ENCODE assay signal across 8 cellular contexts in the genomic region with DNA sequence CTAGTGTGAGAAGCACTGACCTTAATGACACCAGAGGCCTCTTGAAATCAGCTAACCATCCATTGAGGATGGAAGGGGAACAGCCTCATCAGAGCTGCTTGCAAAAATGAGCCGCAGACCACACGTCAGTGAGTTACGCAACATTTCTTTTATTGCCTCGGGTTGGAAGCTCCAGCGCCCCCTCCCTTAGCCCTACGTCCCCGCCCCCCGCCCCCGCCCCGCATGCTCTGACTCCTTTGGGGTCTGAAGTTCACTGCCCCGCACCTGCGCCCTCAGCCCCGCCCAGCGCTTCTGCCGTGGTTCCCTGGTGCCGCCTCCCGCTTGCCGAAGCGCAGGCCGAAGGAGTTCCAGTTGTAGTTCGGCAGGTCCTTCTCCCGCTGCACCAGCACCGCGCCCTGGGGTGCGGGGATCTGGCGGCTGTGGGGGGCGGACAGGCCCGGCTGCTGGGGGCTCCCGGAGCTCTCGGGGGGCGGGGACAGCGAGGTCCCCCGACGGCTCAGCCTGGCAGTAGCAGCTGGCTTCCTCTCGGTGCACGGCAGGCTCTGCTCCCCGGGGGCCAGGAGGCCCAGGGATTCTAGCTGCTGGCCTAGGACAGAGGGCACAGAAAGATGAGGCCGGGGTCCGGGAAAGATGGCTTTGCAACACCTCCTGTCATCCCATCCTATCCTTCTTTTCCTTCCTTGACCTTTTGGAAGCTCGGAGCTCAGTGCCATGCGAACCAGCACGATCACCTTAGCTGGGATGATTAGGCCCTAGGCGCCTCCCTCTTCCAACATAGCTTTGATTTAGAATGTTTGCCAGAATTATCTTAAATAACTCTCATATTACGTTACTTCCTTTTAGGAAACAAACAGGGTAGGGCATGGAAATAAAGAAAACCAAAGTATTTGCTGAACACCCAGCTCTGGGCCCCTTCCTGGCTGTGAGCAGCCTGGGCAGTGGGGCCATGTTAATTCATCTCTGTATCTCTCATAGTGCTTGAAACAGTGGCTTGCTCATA. TPM values are rescaled to one million over a fixed set of nuclear protein-coding genes. Genes with fewer than 3 reads are reported as not detected.
DNase-seq lines count a peak whose midpoint lies in the region; ATAC-seq, FAIRE-seq and TF ChIP-seq lines count a peak whose summit lies in the region.

No MANE protein-coding gene starts in this region.

- TF ChIP-seq POLR2A in NB4 (IDR thresholded peaks at IDR 0.05; ENCODE audit: extremely low read depth, insufficient read length) = no peak
- no peak for TF ChIP-seq POLR2A in HepG2 (IDR thresholded peaks at IDR 0.05; ENCODE audit: insufficient read depth in 1 of 2, low read depth in 2 of 2, low read length in 2 of 2)

- no peak for TF ChIP-seq CTCF in NB4 (IDR thresholded peaks at IDR 0.05; ENCODE audit: low read depth, low read length)
- TF ChIP-seq CTCF in HepG2 (CRISPR knock-in tag; IDR thresholded peaks at IDR 0.05) = peak; percentile 21; the same call in 1 of the 2 replicates
- no peak for TF ChIP-seq CTCF in upper lobe of right lung (IDR thresholded peaks at IDR 0.05)

- peak overlapping the region in 5 of 7 donors; percentile 30 to 82 (median 43) for H3K27ac Mint-ChIP-seq in CD4-positive, alpha-beta memory T cell

- peak; percentile 75 for ATAC-seq in HepG2
- peak; percentile 57 for ATAC-seq in upper lobe of right lung
- no peak for ATAC-seq in HG03521 (IDR thresholded peaks at IDR 0.05; ENCODE audit: unreplicated experiment)
- ATAC-seq in HG03097 (IDR thresholded peaks at IDR 0.05; ENCODE audit: low FRiP score, unreplicated experiment) = no peak
- no peak for ATAC-seq in GM19397 (IDR thresholded peaks at IDR 0.05; ENCODE audit: unreplicated experiment)

- H3K27me3 ChIP-seq in CD4-positive, alpha-beta memory T cell (ENCODE audit: insufficient read depth, low read length) = peaks cover 11% of the 10 kb centered on the region
- H3K27me3 ChIP-seq in HepG2 (ENCODE audit: control insufficient read depth in 1 of 2, insufficient read depth in 2 of 2, low read length in 2 of 2) = peaks cover 6 to 45% of the 10 kb centered on the region in 2 experiments; a peak in 4 of 5 replicates
- peaks cover 43% of the 10 kb centered on the region for H3K27me3 ChIP-seq in upper lobe of right lung

- POLR2A ChIA-PET in CD4-positive, alpha-beta memory T cell (lab: Charles Lee; ENCODE audit: partially characterized antibody) = interaction anchor here (1.2 kb wide), 1 partner anchor 8 kb away, joined by 4 read pairs; no protein-coding TSS in a partner anchor
- POLR2A ChIA-PET in HepG2 (lab: Yijun Ruan, JAX) = interaction anchor here (0.6 to 1.9 kb wide), 5 partner anchors 10 to 188 kb away, joined by 3 to 7 read pairs (median 5); a partner anchor contains a TSS

- H3K27ac ChIP-seq in CD4-positive, alpha-beta memory T cell (ENCODE audit: low read depth, low read length) = no peak overlapping the region
- H3K27ac ChIP-seq in HepG2 (ENCODE audit: extremely low read length, insufficient read depth, low read length) (no peak overlapping the region), upper lobe of right lung (no peak overlapping the region)

- H3K4me3 Mint-ChIP-seq in CD4-positive, alpha-beta memory T cell = peak overlapping the region in 5 of 8 donors; percentile 36 to 71 (median 47)

- WGBS in HepG2 (ENCODE audit: low lambda C conversion rate) = 4% methylated on average over 25 of the region's 44 CpGs

- H3K9ac ChIP-seq in HepG2 (ENCODE audit: insufficient read depth, low read depth, low read length) = no peak overlapping the region

- FAIRE-seq in HepG2 (lab: Jason Lieb, UNC) = peak; percentile 43

- no peaks in the 10 kb centered on the region for H3K9me3 ChIP-seq in CD4-positive, alpha-beta memory T cell (ENCODE audit: control insufficient read depth in 1 of 2, low read length in 2 of 2)
- H3K9me3 ChIP-seq in HepG2 (ENCODE audit: low read length) (no peaks in the 10 kb centered on the region), upper lobe of right lung (no peaks in the 10 kb centered on the region)

- in situ Hi-C loops in HepG2 (cut with HindIII; ENCODE audit: extremely low pct_ligation_motif_present, low pct_unique_long_range_greater_than_20kb) = no loop called here

- CTCF ChIA-PET in CD4-positive, alpha-beta memory T cell (lab: Charles Lee; ENCODE audit: partially characterized antibody) = interaction anchor here (1.0 to 1.2 kb wide), 3 partner anchors 8 to 25 kb away, joined by 3 to 6 read pairs (median 3); a partner anchor contains a TSS
- CTCF ChIA-PET in HepG2 (lab: Yijun Ruan, JAX; ENCODE audit: low intra/inter-chr PET ratio, low total read pairs) = no interaction called here

- no peak for TF ChIP-seq EP300 in HepG2 (IDR thresholded peaks at IDR 0.05; ENCODE audit: low read depth in 2 of 2, low read length in 2 of 2)
- no peak for TF ChIP-seq EP300 in HepG2 (CRISPR knock-in tag; IDR thresholded peaks at IDR 0.05; ENCODE audit: borderline replicate concordance)

- H3K9me3 Mint-ChIP-seq in CD4-positive, alpha-beta memory T cell = no peaks in the 10 kb centered on the region

- no peak for TF ChIP-seq RAD21 in HepG2 (CRISPR knock-in tag; IDR thresholded peaks at IDR 0.05)

- peaks cover 12% of the 10 kb centered on the region for H3K4me1 ChIP-seq in CD4-positive, alpha-beta memory T cell (ENCODE audit: insufficient read depth, low read length)
- peaks cover 40% of the 10 kb centered on the region for H3K4me1 ChIP-seq in HepG2 (ENCODE audit: insufficient read depth, low read length)
- H3K4me1 ChIP-seq in upper lobe of right lung = no peaks in the 10 kb centered on the region

- peaks cover 29 to 53% of the 10 kb centered on the region in 2 donors for H3K27me3 Mint-ChIP-seq in CD4-positive, alpha-beta memory T cell

- H3K4me1 Mint-ChIP-seq in CD4-positive, alpha-beta memory T cell = peaks cover 14 to 44% (median 20%) of the 10 kb centered on the region in 4 donors

- H2AFZ ChIP-seq in HepG2 (ENCODE audit: low read length) = no peak overlapping the region

- H3K36me3 Mint-ChIP-seq in CD4-positive, alpha-beta memory T cell = no peaks in the 10 kb centered on the region

- no peaks in the 10 kb centered on the region for H3K79me2 ChIP-seq in HepG2 (ENCODE audit: insufficient read depth, low read length)

- intact Hi-C loops in CD4-positive, alpha-beta memory T cell (cut with micrococcal nuclease) = no loop called here
- intact Hi-C loops in HepG2 (cut with micrococcal nuclease; ENCODE audit: unreplicated experiment) = no loop called here
- intact Hi-C loops in upper lobe of right lung (cut with DNase I) = no loop called here

- no peaks in the 10 kb centered on the region for H3K36me3 ChIP-seq in CD4-positive, alpha-beta memory T cell (ENCODE audit: insufficient read depth, low read length)
- H3K36me3 ChIP-seq in HepG2 (replicated peaks in 1 of 2; ENCODE audit: control insufficient read depth in 1 of 2, insufficient read depth in 2 of 2, low read length in 2 of 2) = no peaks in the 10 kb centered on the region
- no peaks in the 10 kb centered on the region for H3K36me3 ChIP-seq in upper lobe of right lung

- H3K4me3 ChIP-seq in CD4-positive, alpha-beta memory T cell (ENCODE audit: low read length in 2 of 2) = no peak overlapping the region
- H3K4me3 ChIP-seq in NB4 (ENCODE audit: low read depth, low read length) (no peak overlapping the region), HepG2 (replicated peaks in 1 of 3; ENCODE audit: insufficient read depth in 1 of 3, low read depth in 2 of 3, low read length in 3 of 3) (peak overlapping the region; percentile 24 to 61 (median 55); a peak in 4 of 6 replicates), upper lobe of right lung (peak overlapping the region; percentile 26)

- no peaks in the 10 kb centered on the region for H4K20me1 ChIP-seq in HepG2 (ENCODE audit: insufficient read depth, low read length)

- peak overlapping the region; percentile 77 for H3K4me2 ChIP-seq in HepG2 (ENCODE audit: low read depth, low read length)

- BruUV-seq in HepG2 (replicated peaks; lab: Mats Ljungman, UMichigan) = no TSS peak

- peak in 2 of 5 donors; percentile 4 to 64 for DNase-seq in CD4-positive, alpha-beta memory T cell
- DNase-seq in NB4 (ENCODE audit: low read depth) (peak; percentile 93), amniotic epithelial cell (ENCODE audit: low read depth) (peak; percentile 77), HepG2 (ENCODE audit: low spot score) (peak; percentile 60), upper lobe of right lung (no peak)

RNA-seq across cellular contexts. Expression of a gene that starts 5.8 kb away (rescaled TPM):
- not detected for total RNA-seq in CD4-positive, alpha-beta memory T cell
- not detected for polyA plus RNA-seq in CD4-positive, alpha-beta memory T cell
- total RNA-seq in HepG2 (2016; rRNA removed; fragmentation: Illumina TruSeq; extraction: Trizol) (0.80 TPM in 1 of 2 replicates, not detected in the other), upper lobe of right lung (2.9 TPM)
- 1.4 TPM in 1 of 2 replicates, not detected in the other for total RNA-seq in HepG2 (2016; cell fraction: cytosol; rRNA removed; fragmentation: Illumina TruSeq; extraction: Trizol; ENCODE audit: low read depth)
- 0.58 and 1.2 TPM in 2 replicates for total RNA-seq in HepG2 (2016; cell fraction: insoluble cytoplasmic fraction; rRNA removed; fragmentation: Illumina TruSeq; extraction: Trizol)
- 1.5 TPM in 2 replicates for total RNA-seq in HepG2 (2016; cell fraction: membrane; rRNA removed; fragmentation: Illumina TruSeq; extraction: Trizol)
- total RNA-seq in HepG2 (2016; cell fraction: nucleus; rRNA removed; fragmentation: Illumina TruSeq; extraction: Trizol) = not detected in 2 replicates
- polyA plus RNA-seq in HepG2 (2011; rRNA removed) = 0.24 and 0.33 TPM in 2 replicates
- polyA plus RNA-seq in HepG2 (2011; cell fraction: cytosol; rRNA removed) = 0.21 and 0.93 TPM in 2 replicates
- 0.76 and 0.81 TPM in 2 replicates for polyA plus RNA-seq in HepG2 (2011; cell fraction: nucleus; rRNA removed)
- polyA plus RNA-seq in HepG2 (2012) = not detected in 2 replicates
- polyA plus RNA-seq in HepG2 (2016; cell fraction: cytosol; fragmentation: Illumina TruSeq; extraction: Trizol; ENCODE audit: low read depth) = 0.86 and 0.96 TPM in 2 replicates
- not detected in 2 replicates for polyA plus RNA-seq in HepG2 (2016; cell fraction: insoluble cytoplasmic fraction; fragmentation: Illumina TruSeq; extraction: Trizol; ENCODE audit: low read depth)
- polyA plus RNA-seq in HepG2 (2016; cell fraction: membrane; fragmentation: Illumina TruSeq; extraction: Trizol; ENCODE audit: low read depth) = 0.51 and 0.60 TPM in 2 replicates
- not detected in 2 replicates for polyA plus RNA-seq in HepG2 (2016; cell fraction: nucleus; fragmentation: Illumina TruSeq; extraction: Trizol; ENCODE audit: insufficient read depth, low read depth)
- polyA minus RNA-seq in HepG2 (2011; rRNA and poly(A)+ RNA removed; ENCODE audit: low replicate concordance) = not detected in 2 replicates
- polyA minus RNA-seq in HepG2 (2011; cell fraction: cytosol; rRNA and poly(A)+ RNA removed) = not detected in 2 replicates
- polyA minus RNA-seq in HepG2 (2011; cell fraction: nucleus; rRNA and poly(A)+ RNA removed) = not detected in 2 replicates

RNA-seq across cellular contexts. Expression of a gene that starts 23.3 kb away (rescaled TPM):
- under 1 TPM in 1 of 2 experiments, not detected in 1; 0.39 TPM for total RNA-seq in CD4-positive, alpha-beta memory T cell
- polyA plus RNA-seq in CD4-positive, alpha-beta memory T cell = under 1 TPM; 0.41 to 0.54 TPM
- 19.4 and 28.0 TPM in 2 replicates for total RNA-seq in HepG2 (2016; rRNA removed; fragmentation: Illumina TruSeq; extraction: Trizol)
- total RNA-seq in HepG2 (2016; cell fraction: cytosol; rRNA removed; fragmentation: Illumina TruSeq; extraction: Trizol; ENCODE audit: low read depth) = 29.6 and 30.2 TPM in 2 replicates
- total RNA-seq in HepG2 (2016; cell fraction: insoluble cytoplasmic fraction; rRNA removed; fragmentation: Illumina TruSeq; extraction: Trizol) = 19.8 and 27.6 TPM in 2 replicates
- 35.4 and 36.5 TPM in 2 replicates for total RNA-seq in HepG2 (2016; cell fraction: membrane; rRNA removed; fragmentation: Illumina TruSeq; extraction: Trizol)
- total RNA-seq in HepG2 (2016; cell fraction: nucleus; rRNA removed; fragmentation: Illumina TruSeq; extraction: Trizol) = 16.8 and 19.9 TPM in 2 replicates
- polyA plus RNA-seq in HepG2 (2011; rRNA removed) = 25.8 and 32.8 TPM in 2 replicates
- polyA plus RNA-seq in HepG2 (2011; cell fraction: cytosol; rRNA removed) = 35.0 and 36.4 TPM in 2 replicates
- 42.2 and 45.6 TPM in 2 replicates for polyA plus RNA-seq in HepG2 (2011; cell fraction: nucleus; rRNA removed)
- 26.5 and 27.0 TPM in 2 replicates for polyA plus RNA-seq in HepG2 (2012)
- 37.9 and 41.7 TPM in 2 replicates for polyA plus RNA-seq in HepG2 (2016; cell fraction: cytosol; fragmentation: Illumina TruSeq; extraction: Trizol; ENCODE audit: low read depth)
- polyA plus RNA-seq in HepG2 (2016; cell fraction: insoluble cytoplasmic fraction; fragmentation: Illumina TruSeq; extraction: Trizol; ENCODE audit: low read depth) = 21.1 and 24.0 TPM in 2 replicates
- polyA plus RNA-seq in HepG2 (2016; cell fraction: membrane; fragmentation: Illumina TruSeq; extraction: Trizol; ENCODE audit: low read depth) = 39.7 and 40.2 TPM in 2 replicates
- polyA plus RNA-seq in HepG2 (2016; cell fraction: nucleus; fragmentation: Illumina TruSeq; extraction: Trizol; ENCODE audit: insufficient read depth, low read depth) = 35.0 and 45.5 TPM in 2 replicates
- 37.1 TPM in 1 of 2 replicates, not detected in the other for polyA minus RNA-seq in HepG2 (2011; rRNA and poly(A)+ RNA removed; ENCODE audit: low replicate concordance)
- 13.6 and 16.0 TPM in 2 replicates for polyA minus RNA-seq in HepG2 (2011; cell fraction: cytosol; rRNA and poly(A)+ RNA removed)
- polyA minus RNA-seq in HepG2 (2011; cell fraction: nucleus; rRNA and poly(A)+ RNA removed) = 7.2 and 9.8 TPM in 2 replicates
- 22.4 TPM for total RNA-seq in upper lobe of right lung

RNA-seq across cellular contexts. Expression of a gene that starts 24.4 kb away (rescaled TPM):
- not detected for total RNA-seq in CD4-positive, alpha-beta memory T cell
- not detected for polyA plus RNA-seq in CD4-positive, alpha-beta memory T cell
- not detected in 2 replicates for total RNA-seq in HepG2 (2016; rRNA removed; fragmentation: Illumina TruSeq; extraction: Trizol)
- not detected in 2 replicates for total RNA-seq in HepG2 (2016; cell fraction: cytosol; rRNA removed; fragmentation: Illumina TruSeq; extraction: Trizol; ENCODE audit: low read depth)
- not detected in 2 replicates for total RNA-seq in HepG2 (2016; cell fraction: insoluble cytoplasmic fraction; rRNA removed; fragmentation: Illumina TruSeq; extraction: Trizol)
- not detected in 2 replicates for total RNA-seq in HepG2 (2016; cell fraction: membrane; rRNA removed; fragmentation: Illumina TruSeq; extraction: Trizol)
- total RNA-seq in HepG2 (2016; cell fraction: nucleus; rRNA removed; fragmentation: Illumina TruSeq; extraction: Trizol) = not detected in 2 replicates
- 0.05 TPM in 1 of 2 replicates, not detected in the other for polyA plus RNA-seq in HepG2 (2011; rRNA removed)
- polyA plus RNA-seq in HepG2 (2011; cell fraction: cytosol; rRNA removed) = 0.03 and 0.06 TPM in 2 replicates
- 0.12 and 0.21 TPM in 2 replicates for polyA plus RNA-seq in HepG2 (2011; cell fraction: nucleus; rRNA removed)
- polyA plus RNA-seq in HepG2 (2012) = not detected in 2 replicates
- polyA plus RNA-seq in HepG2 (2016; cell fraction: cytosol; fragmentation: Illumina TruSeq; extraction: Trizol; ENCODE audit: low read depth) = not detected in 2 replicates
- polyA plus RNA-seq in HepG2 (2016; cell fraction: insoluble cytoplasmic fraction; fragmentation: Illumina TruSeq; extraction: Trizol; ENCODE audit: low read depth) = not detected in 2 replicates
- polyA plus RNA-seq in HepG2 (2016; cell fraction: membrane; fragmentation: Illumina TruSeq; extraction: Trizol; ENCODE audit: low read depth) = not detected in 2 replicates
- polyA plus RNA-seq in HepG2 (2016; cell fraction: nucleus; fragmentation: Illumina TruSeq; extraction: Trizol; ENCODE audit: insufficient read depth, low read depth) = not detected in 2 replicates
- polyA minus RNA-seq in HepG2 (2011; rRNA and poly(A)+ RNA removed; ENCODE audit: low replicate concordance) = not detected in 2 replicates
- not detected in 2 replicates for polyA minus RNA-seq in HepG2 (2011; cell fraction: cytosol; rRNA and poly(A)+ RNA removed)
- polyA minus RNA-seq in HepG2 (2011; cell fraction: nucleus; rRNA and poly(A)+ RNA removed) = not detected in 2 replicates
- 0.81 TPM for total RNA-seq in upper lobe of right lung

RNA-seq across cellular contexts. Expression of a gene that starts 38.7 kb away (rescaled TPM):
- 1 to 10 TPM; 3.2 to 3.8 TPM for total RNA-seq in CD4-positive, alpha-beta memory T cell
- 1 to 10 TPM; 3.3 to 3.9 TPM for polyA plus RNA-seq in CD4-positive, alpha-beta memory T cell
- total RNA-seq in HepG2 (2016; rRNA removed; fragmentation: Illumina TruSeq; extraction: Trizol) (35.3 and 42.8 TPM in 2 replicates), upper lobe of right lung (3.6 TPM)
- 44.9 and 55.4 TPM in 2 replicates for total RNA-seq in HepG2 (2016; cell fraction: cytosol; rRNA removed; fragmentation: Illumina TruSeq; extraction: Trizol; ENCODE audit: low read depth)
- total RNA-seq in HepG2 (2016; cell fraction: insoluble cytoplasmic fraction; rRNA removed; fragmentation: Illumina TruSeq; extraction: Trizol) = 31.7 and 40.5 TPM in 2 replicates
- 91.7 and 102 TPM in 2 replicates for total RNA-seq in HepG2 (2016; cell fraction: membrane; rRNA removed; fragmentation: Illumina TruSeq; extraction: Trizol)
- total RNA-seq in HepG2 (2016; cell fraction: nucleus; rRNA removed; fragmentation: Illumina TruSeq; extraction: Trizol) = 18.1 and 22.1 TPM in 2 replicates
- 15.5 and 23.4 TPM in 2 replicates for polyA plus RNA-seq in HepG2 (2011; rRNA removed)
- polyA plus RNA-seq in HepG2 (2011; cell fraction: cytosol; rRNA removed) = 13.9 and 23.8 TPM in 2 replicates
- polyA plus RNA-seq in HepG2 (2011; cell fraction: nucleus; rRNA removed) = 5.6 and 10.0 TPM in 2 replicates
- polyA plus RNA-seq in HepG2 (2012) = 18.2 and 18.3 TPM in 2 replicates
- polyA plus RNA-seq in HepG2 (2016; cell fraction: cytosol; fragmentation: Illumina TruSeq; extraction: Trizol; ENCODE audit: low read depth) = 63.9 and 73.6 TPM in 2 replicates
- polyA plus RNA-seq in HepG2 (2016; cell fraction: insoluble cytoplasmic fraction; fragmentation: Illumina TruSeq; extraction: Trizol; ENCODE audit: low read depth) = 38.8 and 47.8 TPM in 2 replicates
- 98.0 and 100 TPM in 2 replicates for polyA plus RNA-seq in HepG2 (2016; cell fraction: membrane; fragmentation: Illumina TruSeq; extraction: Trizol; ENCODE audit: low read depth)
- 24.8 and 26.8 TPM in 2 replicates for polyA plus RNA-seq in HepG2 (2016; cell fraction: nucleus; fragmentation: Illumina TruSeq; extraction: Trizol; ENCODE audit: insufficient read depth, low read depth)
- 1.9 and 16.9 TPM in 2 replicates for polyA minus RNA-seq in HepG2 (2011; rRNA and poly(A)+ RNA removed; ENCODE audit: low replicate concordance)
- 6.6 and 10.3 TPM in 2 replicates for polyA minus RNA-seq in HepG2 (2011; cell fraction: cytosol; rRNA and poly(A)+ RNA removed)
- polyA minus RNA-seq in HepG2 (2011; cell fraction: nucleus; rRNA and poly(A)+ RNA removed) = 4.9 and 9.0 TPM in 2 replicates

Comparison
In these comparisons a context has a peak if more than half of its experiments do, and no peak if none do; other contexts are left out.
1. H3K4me3 ChIP-seq: peak in HepG2 (3 of 3) and upper lobe of right lung (single experiment); none in CD4-positive, alpha-beta memory T cell (0 of 2) and NB4 (single experiment).
2. ATAC-seq: peak in HepG2 (single experiment) and upper lobe of right lung (single experiment); none in HG03521 (single experiment), HG03097 (single experiment) and GM19397 (single experiment).
3. RNA of a gene that starts 23.3 kb away (total RNA-seq): 16.8 to 36.5 TPM in HepG2 and 22.4 TPM in upper lobe of right lung (single experiment); 0.39 TPM in CD4-positive, alpha-beta memory T cell; every median in the first group is over 10 times any median in the second.